9 cellular contexts compared by ENCODE assay signal in the genomic region with DNA sequence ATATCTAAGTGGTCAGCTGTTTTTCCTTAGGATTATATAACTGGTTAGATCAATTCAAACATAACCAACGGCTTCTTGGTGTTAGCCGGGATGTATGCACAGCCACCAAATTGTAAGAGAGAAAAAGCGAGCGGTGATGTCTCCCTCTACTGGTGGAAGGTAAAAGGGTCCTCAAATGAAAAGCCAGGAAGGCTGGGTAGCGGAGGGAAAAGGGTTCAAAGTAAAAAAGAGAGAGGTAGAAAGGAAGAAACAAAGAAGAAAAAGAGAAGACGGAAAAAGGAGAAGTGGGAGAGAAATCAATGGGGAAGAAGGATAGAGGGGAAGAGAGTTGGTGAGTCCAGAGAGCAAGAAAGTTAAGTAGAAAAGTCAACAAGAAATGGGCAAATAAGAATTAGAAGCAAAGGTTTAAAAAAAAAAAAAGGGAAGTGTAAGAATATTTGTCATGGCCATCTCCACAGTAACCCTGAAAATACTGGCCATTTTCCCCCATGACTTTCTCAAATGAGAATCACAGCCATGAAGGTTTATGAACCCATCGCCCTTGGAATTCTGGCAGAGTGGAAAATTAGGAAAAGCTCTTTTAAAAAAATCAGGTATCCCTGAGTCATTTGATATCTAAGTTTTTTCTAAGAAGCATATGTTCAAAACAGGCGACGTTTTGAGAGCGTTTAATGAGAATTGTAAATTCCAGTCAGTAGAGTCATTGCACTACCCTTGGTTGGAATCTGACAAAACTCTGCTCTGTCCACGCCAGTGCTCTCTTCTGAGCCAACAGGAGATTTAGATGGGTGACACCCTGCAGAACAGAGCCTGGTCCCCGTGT.
DNase-seq lines count a peak whose midpoint lies in the region; ATAC-seq and TF ChIP-seq lines count a peak whose summit lies in the region.
"Had no signal": no experiment of that assay in that cellular context is flagged by ENCODE, and none has a peak within 500 bp of the region (broad histone marks: within the 10 kb centered on the region; RNA-seq: fewer than 3 reads in every experiment).

No MANE protein-coding gene starts in this region.

- H4K20me1 ChIP-seq in PC-9 (ENCODE audit: insufficient read depth): no peaks in the 10 kb centered on the region
- H4K20me1 ChIP-seq: BLaER1 had no signal

- H3K79me1 ChIP-seq in trophoblast cell (ENCODE audit: low read length): peaks cover 2% of the 10 kb centered on the region

- no peak overlapping the region for H3K9ac ChIP-seq in trophoblast cell (ENCODE audit: low read length)
- H3K9ac ChIP-seq: BLaER1 had no signal

- H3K4ac ChIP-seq in trophoblast cell (ENCODE audit: low read depth, low read length): no peak overlapping the region

- no peak overlapping the region for H3K23ac ChIP-seq in trophoblast cell (ENCODE audit: low read length)

- H2BK5ac ChIP-seq in trophoblast cell (ENCODE audit: low read depth, low read length, poor library complexity): no peak overlapping the region

- H3F3A ChIP-seq in PC-9 (ENCODE audit: insufficient read depth, low read depth): no peaks in the 10 kb centered on the region

- H3K9me3 ChIP-seq in PC-9 (ENCODE audit: insufficient read depth, low read depth) (no peaks in the 10 kb centered on the region), trophoblast cell (ENCODE audit: insufficient read depth, low read depth, low read length) (no peaks in the 10 kb centered on the region)

- H4K12ac ChIP-seq in trophoblast cell (ENCODE audit: low read depth, low read length): no peak overlapping the region

- no peak overlapping the region for H3K14ac ChIP-seq in trophoblast cell (ENCODE audit: low read length)

- no peak overlapping the region for H2AK5ac ChIP-seq in trophoblast cell (ENCODE audit: low read length)

- no peaks in the 10 kb centered on the region for H3K9me2 ChIP-seq in PC-9 (ENCODE audit: insufficient read depth)

- no peak overlapping the region for H2BK12ac ChIP-seq in trophoblast cell (ENCODE audit: low read length)

- H3K4me1 ChIP-seq in PC-9 (replicated peaks; ENCODE audit: insufficient read depth): no peaks in the 10 kb centered on the region
- H3K4me1 ChIP-seq in trophoblast cell (ENCODE audit: control insufficient read depth in 1 of 2, insufficient read depth in 2 of 2, low read length in 2 of 2): no peaks in the 10 kb centered on the region

- no peak overlapping the region for H2AFZ ChIP-seq in PC-9
- no peak overlapping the region for H2AFZ ChIP-seq in trophoblast cell (ENCODE audit: insufficient read depth, low read length, poor library complexity)

- H2BK120ac ChIP-seq in trophoblast cell (ENCODE audit: insufficient read depth, low read length, poor library complexity): no peak overlapping the region

- CTCF ChIA-PET in PC-9 (lab: Charles Lee): interaction anchor here (0.6 to 0.8 kb wide), 3 partner anchors 334 to 353 kb away, joined by 3 to 8 read pairs (median 5); no protein-coding TSS in a partner anchor

- no peak overlapping the region for H3K4me3 ChIP-seq in PC-9
- no peak overlapping the region for H3K4me3 ChIP-seq in trophoblast cell (ENCODE audit: low read depth, low read length)
- H3K4me3 ChIP-seq: BLaER1 had no signal

- intact Hi-C loops in PC-9 (cut with micrococcal nuclease; ENCODE audit: unreplicated experiment): loop anchor here (1.0 to 10.0 kb wide), 2 partner anchors 207 to 353 kb away; no protein-coding TSS in a partner anchor

- no peak overlapping the region for H3K18ac ChIP-seq in trophoblast cell (ENCODE audit: low read length)

- ATAC-seq in GM18870 (IDR thresholded peaks at IDR 0.05; ENCODE audit: unreplicated experiment): no peak

- H3K27ac ChIP-seq in PC-9 (no peak overlapping the region), trophoblast cell (ENCODE audit: low read depth, low read length) (no peak overlapping the region)
- H3K27ac ChIP-seq: BLaER1 had no signal

- H3K36me3 ChIP-seq in PC-9 (ENCODE audit: low read depth): no peaks in the 10 kb centered on the region
- H3K36me3 ChIP-seq in trophoblast cell (ENCODE audit: control insufficient read depth in 1 of 2, insufficient read depth in 2 of 2, low read length in 2 of 2): no peaks in the 10 kb centered on the region

- H3K27me3 ChIP-seq in PC-9 (ENCODE audit: insufficient read depth, low read depth) (no peaks in the 10 kb centered on the region), trophoblast cell (ENCODE audit: insufficient read depth, low read length) (no peaks in the 10 kb centered on the region)
- H3K27me3 ChIP-seq: BLaER1 had no signal

- no peak overlapping the region for H4K91ac ChIP-seq in trophoblast cell (ENCODE audit: low read depth, low read length)

- peak; percentile 93 for TF ChIP-seq CTCF in PC-9 (conservative IDR thresholded peaks at IDR 0.05)

- H3K4me2 ChIP-seq in PC-9: no peak overlapping the region
- no peak overlapping the region for H3K4me2 ChIP-seq in trophoblast cell (ENCODE audit: low read length)
- H3K4me2 ChIP-seq: BLaER1 had no signal

- WGBS in trophoblast cell (ENCODE audit: extremely low coverage, insufficient coverage, insufficient read length): no CpG with 5 or more reads among the region's 12 CpGs

- DNase-seq in DMS 273 (lab: John Stamatoyannopoulos, UW; ENCODE audit: unreplicated experiment) (peak; percentile 80), DMS 273 treated with DMSO at 0.1 percent for 48 hours (lab: John Stamatoyannopoulos, UW) (no peak), HUDEP-2 (lab: John Stamatoyannopoulos, UW; ENCODE audit: unreplicated experiment in 76 of 76) (peak in 59 of 76 experiments; percentile 9 to 76 (median 42)), PC-9 (peak; percentile 25 to 41), foreskin melanocyte (peak; percentile 48), trophoblast cell (peak; percentile 37 to 83)
- DNase-seq in activated effector memory CD4-positive, alpha-beta T cell treated with Interleukin-2 at 50 U/mL for 16 hours: peak; percentile 18

- BruUV-seq in PC-9 (replicated peaks; lab: Mats Ljungman, UMichigan): no TSS peak

- H3K79me2 ChIP-seq in PC-9 (ENCODE audit: low read depth) (no peaks in the 10 kb centered on the region), trophoblast cell (ENCODE audit: control insufficient read depth, insufficient read depth, low read length, poor library complexity) (no peaks in the 10 kb centered on the region)

- POLR2A ChIA-PET in PC-9 (lab: Charles Lee; ENCODE audit: unreplicated experiment): no interaction called here

- H4K8ac ChIP-seq in trophoblast cell (ENCODE audit: low read depth, low read length): no peak overlapping the region
